ENCODE assay signal across 3 cellular contexts in the genomic region with DNA sequence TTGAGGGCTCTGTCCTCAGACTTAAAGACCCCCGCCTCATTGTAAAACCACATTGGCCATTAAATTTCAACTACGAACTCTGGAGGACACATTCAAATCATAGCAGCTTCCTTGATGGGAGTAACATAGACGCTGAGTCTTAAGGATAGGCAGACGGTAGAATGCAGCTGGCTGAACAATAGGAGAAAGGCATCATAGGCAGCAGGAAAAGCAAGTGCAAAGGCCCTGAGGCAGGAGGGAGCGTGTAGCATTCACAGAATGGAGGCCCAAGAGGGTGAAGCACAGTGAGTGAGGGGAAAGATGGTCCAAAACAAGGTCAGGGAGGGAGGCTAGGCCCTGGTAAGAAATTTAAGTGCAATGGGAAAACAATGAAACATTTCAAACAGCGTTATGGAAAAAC.
TF ChIP-seq lines count a peak whose summit lies in the region.

No MANE protein-coding gene starts in this region.

TF ChIP-seq in HEK293, 187 proteins besides CTCF, POLR2A, EP300 and RAD21:
- TF ChIP-seq ZNF623 (tag by site-specific recombination; IDR thresholded peaks at IDR 0.05): peak; percentile 85
- no peak for TF ChIP-seq ZSCAN16 (tag by site-specific recombination; IDR thresholded peaks at IDR 0.05)

TF ChIP-seq in IMR-90, 13 proteins besides CTCF, POLR2A, EP300 and RAD21:
- TF ChIP-seq, protein P1, sequence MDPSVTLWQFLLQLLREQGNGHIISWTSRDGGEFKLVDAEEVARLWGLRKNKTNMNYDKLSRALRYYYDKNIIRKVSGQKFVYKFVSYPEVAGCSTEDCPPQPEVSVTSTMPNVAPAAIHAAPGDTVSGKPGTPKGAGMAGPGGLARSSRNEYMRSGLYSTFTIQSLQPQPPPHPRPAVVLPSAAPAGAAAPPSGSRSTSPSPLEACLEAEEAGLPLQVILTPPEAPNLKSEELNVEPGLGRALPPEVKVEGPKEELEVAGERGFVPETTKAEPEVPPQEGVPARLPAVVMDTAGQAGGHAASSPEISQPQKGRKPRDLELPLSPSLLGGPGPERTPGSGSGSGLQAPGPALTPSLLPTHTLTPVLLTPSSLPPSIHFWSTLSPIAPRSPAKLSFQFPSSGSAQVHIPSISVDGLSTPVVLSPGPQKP (IDR thresholded peaks at IDR 0.05; ENCODE audit: borderline replicate concordance, low read depth, low read length): no peak
- TF ChIP-seq CEBPB (IDR thresholded peaks at IDR 0.05; ENCODE audit: low read depth, low read length): no peak
- TF ChIP-seq BHLHE40 (IDR thresholded peaks at IDR 0.05; ENCODE audit: low read depth, low read length): no peak
- TF ChIP-seq NFE2L2 (IDR thresholded peaks at IDR 0.05; ENCODE audit: low read depth, low read length): no peak
- no peak for TF ChIP-seq MAFK (IDR thresholded peaks at IDR 0.05; ENCODE audit: low read depth, low read length)
- no peak for TF ChIP-seq MAZ (IDR thresholded peaks at IDR 0.05; ENCODE audit: borderline replicate concordance, low read depth, low read length)
- TF ChIP-seq RCOR1 (IDR thresholded peaks at IDR 0.05; ENCODE audit: insufficient replicate concordance, low read length): no peak
- no peak for TF ChIP-seq CHD1 (IDR thresholded peaks at IDR 0.05; ENCODE audit: low read depth, low read length)
- TF ChIP-seq FOS (IDR thresholded peaks at IDR 0.05; ENCODE audit: low read depth, low read length): no peak
- TF ChIP-seq MXI1 (IDR thresholded peaks at IDR 0.05; ENCODE audit: borderline replicate concordance, low read depth, low read length): no peak
- no peak for TF ChIP-seq SMC3 (IDR thresholded peaks at IDR 0.05; ENCODE audit: low read depth, low read length)
- TF ChIP-seq, protein P2, sequence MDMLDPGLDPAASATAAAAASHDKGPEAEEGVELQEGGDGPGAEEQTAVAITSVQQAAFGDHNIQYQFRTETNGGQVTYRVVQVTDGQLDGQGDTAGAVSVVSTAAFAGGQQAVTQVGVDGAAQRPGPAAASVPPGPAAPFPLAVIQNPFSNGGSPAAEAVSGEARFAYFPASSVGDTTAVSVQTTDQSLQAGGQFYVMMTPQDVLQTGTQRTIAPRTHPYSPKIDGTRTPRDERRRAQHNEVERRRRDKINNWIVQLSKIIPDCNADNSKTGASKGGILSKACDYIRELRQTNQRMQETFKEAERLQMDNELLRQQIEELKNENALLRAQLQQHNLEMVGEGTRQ (IDR thresholded peaks at IDR 0.05; ENCODE audit: low read depth, low read length): no peak
- no peak for TF ChIP-seq RFX5 (IDR thresholded peaks at IDR 0.05; ENCODE audit: low read depth, low read length)

TF ChIP-seq in H1, 55 proteins besides CTCF, POLR2A, EP300 and RAD21:
- no peak for TF ChIP-seq BCL11A (IDR thresholded peaks at IDR 0.05; ENCODE audit: low read depth in 2 of 2, low read length in 2 of 2)
- TF ChIP-seq KDM1A (IDR thresholded peaks at IDR 0.05; ENCODE audit: borderline replicate concordance, low read length): peak; percentile 84; the same call in 1 of the 2 replicates
